In genomic region chr2:102967451-102967850, GRCh38 we compare ENCODE assay signal across 18 cellular contexts.
DNase-seq lines count a peak whose midpoint lies in the region; TF ChIP-seq lines count a peak whose summit lies in the region.
"Had no signal": no experiment of that assay in that cellular context is flagged by ENCODE, and none has a peak within 500 bp of the region (broad histone marks: within the 10 kb centered on the region; RNA-seq: fewer than 3 reads in every experiment).

No MANE protein-coding gene starts in this region.

- peaks cover 23% of the 10 kb centered on the region for H3K9me3 Mint-ChIP-seq in HFFc6
- H3K9me3 Mint-ChIP-seq in activated CD4-positive, alpha-beta T cell treated with anti-CD3 and anti-CD28 coated beads, Interleukin-2, amount 10 ng/mL, durations not matched to agents 7 days and 5 days = no peaks in the 10 kb centered on the region
- H3K9me3 Mint-ChIP-seq: activated naive CD8-positive, alpha-beta T cell treated with anti-CD3 and anti-CD28 coated beads for 36 hours; activated T-cell treated with anti-CD3 and anti-CD28 coated beads, Interleukin-2, amount 50 U/mL, for 72 hours; stimulated activated naive CD8-positive, alpha-beta T cell treated with anti-CD3 and anti-CD28 coated beads, Interleukin-15, amount 100 ng/mL, for 72 hours had no signal

- no peaks in the 10 kb centered on the region for H3K4me1 Mint-ChIP-seq in HFFc6 (ENCODE audit: low read depth)
- H3K4me1 Mint-ChIP-seq in activated CD4-positive, alpha-beta T cell treated with anti-CD3 and anti-CD28 coated beads, Interleukin-2, amount 10 ng/mL, durations not matched to agents 7 days and 5 days = no peaks in the 10 kb centered on the region
- H3K4me1 Mint-ChIP-seq: activated naive CD8-positive, alpha-beta T cell treated with anti-CD3 and anti-CD28 coated beads for 36 hours; stimulated activated naive CD8-positive, alpha-beta T cell treated with anti-CD3 and anti-CD28 coated beads, Interleukin-15, amount 100 ng/mL, for 72 hours had no signal

- POLR2A ChIA-PET in activated CD4-positive, alpha-beta T cell treated with anti-CD3 and anti-CD28 coated beads, Interleukin-2, amount 10 ng/mL, durations not matched to agents 7 days and 5 days (lab: Charles Lee) = no interaction called here

- peaks cover 2% of the 10 kb centered on the region; the same call in 1 of the 2 replicates for H3K27me3 Mint-ChIP-seq in HFFc6 (ENCODE audit: insufficient read depth)
- H3K27me3 Mint-ChIP-seq in activated CD4-positive, alpha-beta T cell treated with anti-CD3 and anti-CD28 coated beads, Interleukin-2, amount 10 ng/mL, durations not matched to agents 7 days and 5 days = peaks cover 3% of the 10 kb centered on the region
- H3K27me3 Mint-ChIP-seq: stimulated activated naive CD8-positive, alpha-beta T cell treated with anti-CD3 and anti-CD28 coated beads, Interleukin-15, amount 100 ng/mL, for 72 hours had no signal

- CTCF ChIA-PET in activated CD4-positive, alpha-beta T cell treated with anti-CD3 and anti-CD28 coated beads, Interleukin-2, amount 10 ng/mL, durations not matched to agents 7 days and 5 days (lab: Charles Lee) = no interaction called here

- no peak overlapping the region for H3K27ac Mint-ChIP-seq in HFFc6
- no peak overlapping the region for H3K27ac Mint-ChIP-seq in activated CD4-positive, alpha-beta T cell treated with anti-CD3 and anti-CD28 coated beads, Interleukin-2, amount 10 ng/mL, durations not matched to agents 7 days and 5 days
- H3K27ac Mint-ChIP-seq: activated CD8-positive, alpha-beta T cell treated with anti-CD3 and anti-CD28 coated beads, Interleukin-2, amount 10 ng/mL, durations not matched to agents 7 days and 5 days; activated naive CD8-positive, alpha-beta T cell treated with anti-CD3 and anti-CD28 coated beads for 36 hours; activated T-cell treated with anti-CD3 and anti-CD28 coated beads, Interleukin-2, amount 50 U/mL, for 72 hours; stimulated activated naive CD8-positive, alpha-beta T cell treated with anti-CD3 and anti-CD28 coated beads, Interleukin-15, amount 100 ng/mL, for 72 hours had no signal

- H3K4me3 Mint-ChIP-seq in HFFc6 = no peak overlapping the region
- H3K4me3 Mint-ChIP-seq in activated CD4-positive, alpha-beta T cell treated with anti-CD3 and anti-CD28 coated beads, Interleukin-2, amount 10 ng/mL, durations not matched to agents 7 days and 5 days = no peak overlapping the region
- H3K4me3 Mint-ChIP-seq: activated CD8-positive, alpha-beta T cell treated with anti-CD3 and anti-CD28 coated beads, Interleukin-2, amount 10 ng/mL, durations not matched to agents 7 days and 5 days; activated naive CD8-positive, alpha-beta T cell treated with anti-CD3 and anti-CD28 coated beads for 36 hours; activated T-cell treated with anti-CD3 and anti-CD28 coated beads, Interleukin-2, amount 50 U/mL, for 72 hours; stimulated activated naive CD8-positive, alpha-beta T cell treated with anti-CD3 and anti-CD28 coated beads, Interleukin-15, amount 100 ng/mL, for 72 hours had no signal

- no peaks in the 10 kb centered on the region for H3K36me3 Mint-ChIP-seq in HFFc6 (ENCODE audit: low read depth)
- H3K36me3 Mint-ChIP-seq in activated CD4-positive, alpha-beta T cell treated with anti-CD3 and anti-CD28 coated beads, Interleukin-2, amount 10 ng/mL, durations not matched to agents 7 days and 5 days (ENCODE audit: low read depth) = no peaks in the 10 kb centered on the region
- H3K36me3 Mint-ChIP-seq: activated naive CD8-positive, alpha-beta T cell treated with anti-CD3 and anti-CD28 coated beads for 36 hours had no signal

- peak; percentile 65 for DNase-seq in AG20443 (ENCODE audit: low spot score)
- DNase-seq in HFFc6 = peak; percentile 52
- peak; percentile 85 for DNase-seq in SK-N-DZ (ENCODE audit: low spot score)
- peak; percentile 28 for DNase-seq in iris pigment epithelial cell (ENCODE audit: low read depth)
- no peak for DNase-seq in NCI-H1436 treated with DMSO at 0.1 percent for 48 hours (lab: John Stamatoyannopoulos, UW)
- no peak for DNase-seq in NCI-H2171 (lab: John Stamatoyannopoulos, UW)
- no peak for DNase-seq in activated CD4-positive, alpha-beta T cell treated with anti-CD3 and anti-CD28 coated beads, Interleukin-2, amount 10 ng/mL, durations not matched to agents 7 days and 5 days
- no peak for DNase-seq in COR-L47 (lab: John Stamatoyannopoulos, UW)
- DNase-seq: activated CD4-positive, CD25-positive, alpha-beta regulatory T cell; activated CD8-positive, alpha-beta T cell treated with anti-CD3 and anti-CD28 coated beads, Interleukin-2, amount 10 ng/mL, durations not matched to agents 7 days and 5 days; activated naive CD8-positive, alpha-beta T cell treated with anti-CD3 and anti-CD28 coated beads for 36 hours; activated T-cell treated with anti-CD3 and anti-CD28 coated beads, Interleukin-2, amount 50 U/mL, for 72 hours; Caco-2; head of caudate nucleus; SIG-M5; sigmoid colon; stimulated activated naive CD8-positive, alpha-beta T cell treated with anti-CD3 and anti-CD28 coated beads, Interleukin-15, amount 100 ng/mL, for 72 hours; upper lobe of left lung had no signal

- no peak for TF ChIP-seq CTCF in HFFc6 (IDR thresholded peaks at IDR 0.05)

Comparison
In these comparisons a context has a peak if more than half of its experiments do, and no peak if none do; other contexts are left out.
1. DNase-seq: peak in AG20443 (single experiment), HFFc6 (single experiment), SK-N-DZ (single experiment) and iris pigment epithelial cell (single experiment); none in NCI-H1436 treated with DMSO at 0.1 percent for 48 hours (single experiment), NCI-H2171 (single experiment), activated CD4-positive, alpha-beta T cell treated with anti-CD3 and anti-CD28 coated beads, Interleukin-2, amount 10 ng/mL, durations not matched to agents 7 days and 5 days (single experiment) and COR-L47 (single experiment).